1 cellular context compared by ENCODE assay signal in the genomic region with DNA sequence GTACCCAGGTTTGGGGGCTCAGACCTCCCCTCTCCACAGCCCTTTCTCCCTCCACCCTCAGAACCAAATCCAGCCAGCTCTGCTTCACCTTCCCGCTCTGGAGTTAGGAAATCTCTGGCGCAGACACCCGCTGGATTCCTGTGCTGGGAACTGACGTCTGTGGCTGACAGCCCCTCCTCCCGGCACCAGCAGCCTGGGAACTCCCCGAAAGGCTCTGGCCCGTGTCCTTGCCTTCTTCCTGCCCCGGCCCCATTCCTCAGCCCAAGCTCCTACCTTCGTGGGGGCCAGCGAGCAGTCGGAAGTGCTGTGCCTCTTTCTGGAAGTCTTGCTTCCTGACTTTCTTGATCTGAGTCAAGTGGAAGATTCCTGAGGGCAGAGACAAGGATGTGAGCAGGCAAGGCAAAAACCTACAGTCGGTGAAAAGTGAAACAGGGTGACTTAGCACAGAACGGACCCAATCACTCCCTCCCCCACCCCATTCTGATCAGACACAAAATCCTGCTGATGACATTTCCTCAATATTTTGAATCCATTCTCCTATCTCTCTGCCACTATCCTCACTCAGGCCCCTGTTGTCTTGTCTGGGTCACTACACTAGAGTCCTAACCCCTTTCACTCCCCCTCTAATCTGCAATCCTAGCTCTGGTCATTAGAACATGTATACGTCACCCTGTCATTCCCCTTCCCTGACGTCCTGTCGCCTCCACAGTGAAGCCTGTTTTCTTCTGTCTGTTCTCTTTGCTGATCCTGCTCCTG.
TF ChIP-seq lines count a peak whose summit lies in the region.

No MANE protein-coding gene starts in this region.

TF ChIP-seq in GM23338, 12 proteins besides CTCF, POLR2A, EP300 and RAD21 (continued from another document):
- no peak for TF ChIP-seq ZNF462 (CRISPR knock-in tag; IDR thresholded peaks at IDR 0.05)
- TF ChIP-seq, protein P1, sequence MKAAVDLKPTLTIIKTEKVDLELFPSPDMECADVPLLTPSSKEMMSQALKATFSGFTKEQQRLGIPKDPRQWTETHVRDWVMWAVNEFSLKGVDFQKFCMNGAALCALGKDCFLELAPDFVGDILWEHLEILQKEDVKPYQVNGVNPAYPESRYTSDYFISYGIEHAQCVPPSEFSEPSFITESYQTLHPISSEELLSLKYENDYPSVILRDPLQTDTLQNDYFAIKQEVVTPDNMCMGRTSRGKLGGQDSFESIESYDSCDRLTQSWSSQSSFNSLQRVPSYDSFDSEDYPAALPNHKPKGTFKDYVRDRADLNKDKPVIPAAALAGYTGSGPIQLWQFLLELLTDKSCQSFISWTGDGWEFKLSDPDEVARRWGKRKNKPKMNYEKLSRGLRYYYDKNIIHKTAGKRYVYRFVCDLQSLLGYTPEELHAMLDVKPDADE (IDR thresholded peaks at IDR 0.05): no peak
- TF ChIP-seq CREB1 (CRISPR knock-in tag; IDR thresholded peaks at IDR 0.05; ENCODE audit: low read depth): 0 out of 2 replicates have a peak, but pooled peaks have one; percentile 4
- no peak for TF ChIP-seq REST (IDR thresholded peaks at IDR 0.05; ENCODE audit: unreplicated experiment)
- no peak for TF ChIP-seq ZNF114 (CRISPR knock-in tag; IDR thresholded peaks at IDR 0.05)
